Comparison of ENCODE assay signal across 22 cellular contexts in the genomic region with DNA sequence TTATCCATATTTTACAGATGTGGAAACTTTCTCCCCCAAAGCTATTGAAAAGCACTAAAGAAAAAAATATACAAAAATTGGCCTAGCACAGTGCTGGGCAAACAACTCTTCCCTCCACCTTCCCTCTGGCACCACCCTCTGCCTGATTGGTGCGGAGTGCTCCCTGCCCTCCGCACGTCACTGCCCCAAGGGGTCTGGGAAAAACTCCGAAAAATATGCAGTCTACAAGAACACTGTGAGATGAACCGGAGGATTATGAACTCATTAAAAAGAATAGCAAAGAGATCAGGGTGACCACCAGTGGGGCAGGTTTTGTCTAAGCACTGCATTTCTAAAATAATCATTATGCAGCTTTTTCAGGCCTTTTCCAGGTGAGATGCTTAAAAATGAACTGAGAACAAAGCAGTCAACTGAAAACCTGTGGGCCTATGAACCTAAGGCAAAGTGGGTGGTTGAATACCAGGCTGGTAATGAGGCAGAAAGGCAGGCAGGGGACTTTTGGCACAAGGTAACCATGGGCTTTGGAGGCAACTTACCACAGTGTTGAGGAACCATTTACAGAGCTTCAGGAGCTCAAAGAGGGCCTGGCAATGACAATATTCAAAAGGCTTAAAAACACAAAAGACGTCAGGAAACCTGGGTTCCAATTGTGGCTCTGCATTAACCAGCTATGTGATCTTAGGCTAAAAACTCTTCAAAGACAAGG. TPM values are rescaled to one million over a fixed set of nuclear protein-coding genes. Genes with fewer than 3 reads are reported as not detected.
DNase-seq lines count a peak whose midpoint lies in the region; ATAC-seq and TF ChIP-seq lines count a peak whose summit lies in the region.
"Had no signal": no experiment of that assay in that cellular context is flagged by ENCODE, and none has a peak within 500 bp of the region (broad histone marks: within the 10 kb centered on the region; RNA-seq: fewer than 3 reads in every experiment).

No MANE protein-coding gene starts in this region.

- POLR2A ChIA-PET in WTC11 (lab: Charles Lee) = interaction anchor here (0.7 to 0.8 kb wide), 2 partner anchors 13 to 208 kb away, joined by 3 to 4 read pairs; no protein-coding TSS in a partner anchor

- TF ChIP-seq CTCF in natural killer cell (IDR thresholded peaks at IDR 0.05) (no peak), WTC11 (IDR thresholded peaks at IDR 0.05) (no peak), thyroid gland (IDR thresholded peaks at IDR 0.05) (peak in 1 of 6 experiments; percentile 26), GM13977 (IDR thresholded peaks at IDR 0.05; ENCODE audit: extremely low read depth, insufficient read depth, missing control alignments) (no peak)

- H3K27ac ChIP-seq in thyroid gland = peak overlapping the region; percentile 78 to 98 (median 89)
- H3K27ac ChIP-seq: skin epidermis, suprapubic skin had no signal

- intact Hi-C loops in natural killer cell (cut with micrococcal nuclease) (no loop called here), thyroid gland (cut with DNase I) (no loop called here)

- H3K9me3 Mint-ChIP-seq in natural killer cell (no peaks in the 10 kb centered on the region), WTC11 (no peaks in the 10 kb centered on the region)
- no peaks in the 10 kb centered on the region for H3K9me3 Mint-ChIP-seq in natural killer cell treated with Interleukin-12 subunit alpha and Interleukin-12 subunit beta and Interleukin-15 and Interleukin-18, amount 100 ng/mL, for 72 hours
- H3K9me3 Mint-ChIP-seq: naive B cell had no signal

- H3K36me3 ChIP-seq in thyroid gland = no peaks in the 10 kb centered on the region
- H3K36me3 ChIP-seq: suprapubic skin had no signal

- TF ChIP-seq POLR2A in thyroid gland (IDR thresholded peaks at IDR 0.05) = peak in 1 of 2 donors; percentile 44

- ATAC-seq in natural killer cell = no peak
- no peak for ATAC-seq in natural killer cell treated with Interleukin-12 subunit alpha and Interleukin-12 subunit beta and Interleukin-15 and Interleukin-18, amount 100 ng/mL, for 72 hours
- ATAC-seq in WTC11 = peak; percentile 57

- peaks cover 74 to 81% of the 10 kb centered on the region in 2 donors for H3K4me1 ChIP-seq in thyroid gland

- in situ Hi-C loops in GM13977 (cut with MboI; ENCODE audit: low pct_unique_long_range_greater_than_20kb, low sequenced_read_pairs, unreplicated experiment) = no loop called here

- H3K36me3 Mint-ChIP-seq in natural killer cell (no peaks in the 10 kb centered on the region), WTC11 (no peaks in the 10 kb centered on the region)
- H3K36me3 Mint-ChIP-seq in natural killer cell treated with Interleukin-12 subunit alpha and Interleukin-12 subunit beta and Interleukin-15 and Interleukin-18, amount 100 ng/mL, for 72 hours = peaks cover 4% of the 10 kb centered on the region

- no peak overlapping the region for H3K4me3 ChIP-seq in thyroid gland (replicated peaks in 1 of 3)
- H3K4me3 ChIP-seq: skin epidermis, suprapubic skin had no signal

- 25 to 42% methylated on average over 6 of the region's 6 CpGs for WGBS in thyroid gland, 2 donors

- no peak overlapping the region for H3K4me3 Mint-ChIP-seq in natural killer cell
- no peak overlapping the region for H3K4me3 Mint-ChIP-seq in natural killer cell treated with Interleukin-12 subunit alpha and Interleukin-12 subunit beta and Interleukin-15 and Interleukin-18, amount 100 ng/mL, for 72 hours
- H3K4me3 Mint-ChIP-seq in WTC11 = no peak overlapping the region
- H3K4me3 Mint-ChIP-seq: naive B cell had no signal

- H3K27me3 Mint-ChIP-seq in natural killer cell (ENCODE audit: low read depth in 2 of 2) = no peaks in the 10 kb centered on the region
- no peaks in the 10 kb centered on the region for H3K27me3 Mint-ChIP-seq in natural killer cell treated with Interleukin-12 subunit alpha and Interleukin-12 subunit beta and Interleukin-15 and Interleukin-18, amount 100 ng/mL, for 72 hours
- H3K27me3 Mint-ChIP-seq in WTC11 (ENCODE audit: low read depth) = no peaks in the 10 kb centered on the region
- H3K27me3 Mint-ChIP-seq: progenitor cell of endocrine pancreas had no signal

- H3K4me1 Mint-ChIP-seq in natural killer cell (peaks cover 74 to 83% of the 10 kb centered on the region in 2 donors), WTC11 (peaks cover 29% of the 10 kb centered on the region)
- peaks cover 64 to 76% of the 10 kb centered on the region in 2 donors for H3K4me1 Mint-ChIP-seq in natural killer cell treated with Interleukin-12 subunit alpha and Interleukin-12 subunit beta and Interleukin-15 and Interleukin-18, amount 100 ng/mL, for 72 hours (ENCODE audit: low read depth in 2 of 2)

- CTCF ChIA-PET in WTC11 (lab: Charles Lee) = interaction anchor here (1.4 to 4.5 kb wide), 2 partner anchors 21 to 139 kb away, joined by 4 to 25 read pairs; no protein-coding TSS in a partner anchor

- DNase-seq in natural killer cell (no peak), WTC11 (ENCODE audit: low spot score) (no peak), kidney glomerular epithelial cell (lab: John Stamatoyannopoulos, UW) (peak; percentile 76), thyroid gland (peak; percentile 88 to 89), NCI-H748 (lab: John Stamatoyannopoulos, UW; ENCODE audit: unreplicated experiment) (no peak), AML-193 (lab: John Stamatoyannopoulos, UW) (no peak), GM13977 (ENCODE audit: low spot score) (no peak)
- DNase-seq in natural killer cell treated with Interleukin-12 subunit alpha and Interleukin-12 subunit beta and Interleukin-15 and Interleukin-18, amount 100 ng/mL, for 72 hours (ENCODE audit: low spot score) = no peak
- DNase-seq: anterior cingulate cortex; Calu3; cerebellar nuclear complex; effector memory CD4-positive, alpha-beta T cell; KBM-7; MV-4-11; naive B cell; NCI-H2029 treated with DMSO at 0.1 percent for 48 hours; NCI-H526; OCI-M1; stimulated activated CD4-positive, alpha-beta T cell treated with anti-CD3 and anti-CD28 coated beads, Interleukin-4, amount 100 ng/mL, for 1 hour had no signal

- peak overlapping the region; percentile 8 to 61 for H3K27ac Mint-ChIP-seq in natural killer cell
- peak overlapping the region in 1 of 2 donors; percentile 36 for H3K27ac Mint-ChIP-seq in natural killer cell treated with Interleukin-12 subunit alpha and Interleukin-12 subunit beta and Interleukin-15 and Interleukin-18, amount 100 ng/mL, for 72 hours
- H3K27ac Mint-ChIP-seq in WTC11 = peak overlapping the region; percentile 36
- H3K27ac Mint-ChIP-seq: naive B cell had no signal

- no peaks in the 10 kb centered on the region for H3K27me3 ChIP-seq in thyroid gland
- H3K27me3 ChIP-seq: suprapubic skin had no signal

- H3K9me3 ChIP-seq in thyroid gland = no peaks in the 10 kb centered on the region
- H3K9me3 ChIP-seq: suprapubic skin had no signal

TF ChIP-seq in WTC11, 78 proteins besides CTCF, POLR2A, EP300 and RAD21 (continues in another document):
- no peak for TF ChIP-seq ZBTB21 (CRISPR knock-in tag; IDR thresholded peaks at IDR 0.05; ENCODE audit: borderline replicate concordance)
- TF ChIP-seq, protein P1, sequence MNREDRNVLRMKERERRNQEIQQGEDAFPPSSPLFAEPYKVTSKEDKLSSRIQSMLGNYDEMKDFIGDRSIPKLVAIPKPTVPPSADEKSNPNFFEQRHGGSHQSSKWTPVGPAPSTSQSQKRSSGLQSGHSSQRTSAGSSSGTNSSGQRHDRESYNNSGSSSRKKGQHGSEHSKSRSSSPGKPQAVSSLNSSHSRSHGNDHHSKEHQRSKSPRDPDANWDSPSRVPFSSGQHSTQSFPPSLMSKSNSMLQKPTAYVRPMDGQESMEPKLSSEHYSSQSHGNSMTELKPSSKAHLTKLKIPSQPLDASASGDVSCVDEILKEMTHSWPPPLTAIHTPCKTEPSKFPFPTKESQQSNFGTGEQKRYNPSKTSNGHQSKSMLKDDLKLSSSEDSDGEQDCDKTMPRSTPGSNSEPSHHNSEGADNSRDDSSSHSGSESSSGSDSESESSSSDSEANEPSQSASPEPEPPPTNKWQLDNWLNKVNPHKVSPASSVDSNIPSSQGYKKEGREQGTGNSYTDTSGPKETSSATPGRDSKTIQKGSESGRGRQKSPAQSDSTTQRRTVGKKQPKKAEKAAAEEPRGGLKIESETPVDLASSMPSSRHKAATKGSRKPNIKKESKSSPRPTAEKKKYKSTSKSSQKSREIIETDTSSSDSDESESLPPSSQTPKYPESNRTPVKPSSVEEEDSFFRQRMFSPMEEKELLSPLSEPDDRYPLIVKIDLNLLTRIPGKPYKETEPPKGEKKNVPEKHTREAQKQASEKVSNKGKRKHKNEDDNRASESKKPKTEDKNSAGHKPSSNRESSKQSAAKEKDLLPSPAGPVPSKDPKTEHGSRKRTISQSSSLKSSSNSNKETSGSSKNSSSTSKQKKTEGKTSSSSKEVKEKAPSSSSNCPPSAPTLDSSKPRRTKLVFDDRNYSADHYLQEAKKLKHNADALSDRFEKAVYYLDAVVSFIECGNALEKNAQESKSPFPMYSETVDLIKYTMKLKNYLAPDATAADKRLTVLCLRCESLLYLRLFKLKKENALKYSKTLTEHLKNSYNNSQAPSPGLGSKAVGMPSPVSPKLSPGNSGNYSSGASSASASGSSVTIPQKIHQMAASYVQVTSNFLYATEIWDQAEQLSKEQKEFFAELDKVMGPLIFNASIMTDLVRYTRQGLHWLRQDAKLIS (CRISPR knock-in tag; IDR thresholded peaks at IDR 0.05; ENCODE audit: borderline replicate concordance) = no peak
- TF ChIP-seq SP1 (CRISPR knock-in tag; conservative IDR thresholded peaks at IDR 0.05) = no peak
- TF ChIP-seq, protein P2, sequence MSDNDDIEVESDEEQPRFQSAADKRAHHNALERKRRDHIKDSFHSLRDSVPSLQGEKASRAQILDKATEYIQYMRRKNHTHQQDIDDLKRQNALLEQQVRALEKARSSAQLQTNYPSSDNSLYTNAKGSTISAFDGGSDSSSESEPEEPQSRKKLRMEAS (CRISPR knock-in tag; IDR thresholded peaks at IDR 0.05) = no peak
- no peak for TF ChIP-seq IRF2 (CRISPR knock-in tag; IDR thresholded peaks at IDR 0.05; ENCODE audit: borderline replicate concordance, low read depth)
- no peak for TF ChIP-seq PRRX2 (CRISPR knock-in tag; IDR thresholded peaks at IDR 0.05)
- no peak for TF ChIP-seq FOXK1 (CRISPR knock-in tag; IDR thresholded peaks at IDR 0.05)

RNA-seq across cellular contexts. Expression of a gene that starts 57.5 kb away (rescaled TPM):
- total RNA-seq in natural killer cell = 100 to 1,000 TPM; 174 to 249 (median 204) TPM
- 100 to 1,000 TPM in 1 of 2 donors, 10 to 100 TPM in 1; 97.1 to 114 TPM for total RNA-seq in natural killer cell treated with Interleukin-12 subunit alpha and Interleukin-12 subunit beta and Interleukin-15 and Interleukin-18, amount 100 ng/mL, for 72 hours
- total RNA-seq in WTC11 (2021) = 32.3 to 35.7 TPM (median 35.6 TPM) in 3 replicates
- total RNA-seq in thyroid gland = 100 to 1,000 TPM in 3 of 4 donors, 10 to 100 TPM in 1; 82.0 to 174 (median 144) TPM

Comparison
In these comparisons a context has a peak if more than half of its experiments do, and no peak if none do; other contexts are left out.
1. DNase-seq: peak in kidney glomerular epithelial cell (single experiment) and thyroid gland (2 of 2); none in natural killer cell (single experiment), natural killer cell treated with Interleukin-12 subunit alpha and Interleukin-12 subunit beta and Interleukin-15 and Interleukin-18, amount 100 ng/mL, for 72 hours (single experiment), WTC11 (single experiment), NCI-H748 (single experiment), AML-193 (0 of 2) and GM13977 (single experiment).